ENCODE assay signal across 28 cellular contexts in the genomic region with DNA sequence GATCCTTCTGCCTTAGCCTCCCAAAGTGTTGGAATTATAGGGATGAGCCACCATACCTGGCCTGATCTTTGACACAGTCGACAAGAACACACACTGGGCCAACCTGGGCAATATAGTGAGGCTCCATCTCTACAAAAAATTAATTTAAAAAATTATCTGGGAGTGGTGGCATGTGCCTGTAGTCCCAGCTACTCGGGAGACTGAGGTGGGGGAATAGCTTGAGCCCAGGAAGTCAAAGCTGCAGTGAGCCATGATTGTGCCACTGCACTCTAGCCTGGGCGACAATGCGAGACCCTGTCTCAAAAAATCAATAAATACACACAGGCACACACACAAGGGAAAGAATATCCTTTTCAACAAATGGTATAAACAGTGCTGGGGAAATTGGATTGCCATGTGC. TPM values are rescaled to one million over a fixed set of nuclear protein-coding genes. Genes with fewer than 3 reads are reported as not detected.
"Had no signal": no experiment of that assay in that cellular context is flagged by ENCODE, and none has a peak within 500 bp of the region (broad histone marks: within the 10 kb centered on the region; RNA-seq: fewer than 3 reads in every experiment).

No MANE protein-coding gene starts in this region.

- H2AFZ ChIP-seq: hepatocyte had no signal

- H3K79me2 ChIP-seq: hepatocyte had no signal

- FAIRE-seq: endometrium, endothelial cell of umbilical vein, frontal cortex had no signal

- ATAC-seq: effector memory CD8-positive, alpha-beta T cell; esophagus mucosa; foreskin keratinocyte; gastrocnemius medialis; gastroesophageal sphincter; heart left ventricle; heart right ventricle had no signal

- H3K4me2 ChIP-seq: hepatocyte had no signal

- H3K4me3 ChIP-seq: colonic mucosa, coronary artery, dorsolateral prefrontal cortex, esophagus muscularis mucosa, esophagus squamous epithelium, gastrocnemius medialis, gastroesophageal sphincter, heart left ventricle, heart right ventricle, hepatocyte had no signal

- H3K9me3 ChIP-seq: colonic mucosa, esophagus muscularis mucosa, esophagus squamous epithelium, gastroesophageal sphincter had no signal

- H3K27ac ChIP-seq: colonic mucosa, coronary artery, dorsolateral prefrontal cortex, epithelial cell of prostate, esophagus muscularis mucosa, esophagus squamous epithelium, foreskin keratinocyte, gastrocnemius medialis, gastroesophageal sphincter, heart left ventricle, heart right ventricle, hepatocyte had no signal

- DNase-seq: colonic mucosa; cortex of kidney; dermis blood vessel endothelial cell; dorsolateral prefrontal cortex; effector CD4-positive, alpha-beta T cell; effector CD8-positive, alpha-beta T cell; effector memory CD4-positive, alpha-beta T cell; effector memory CD8-positive, alpha-beta T cell; endodermal cell; erythroblast; esophagus squamous epithelium; foreskin fibroblast; foreskin keratinocyte; foreskin melanocyte; gastrocnemius medialis; glutamatergic neuron; head of caudate nucleus; heart left ventricle; heart right ventricle had no signal

- H3K4me1 ChIP-seq: colonic mucosa, esophagus muscularis mucosa, esophagus squamous epithelium, foreskin keratinocyte, gastrocnemius medialis, gastroesophageal sphincter, heart left ventricle, heart right ventricle had no signal

- H3K36me3 ChIP-seq: colonic mucosa, esophagus muscularis mucosa, esophagus squamous epithelium, gastrocnemius medialis, gastroesophageal sphincter, heart left ventricle, heart right ventricle had no signal

RNA-seq across cellular contexts. Expression of gene B4GALNT1, which starts 54.9 kb away (rescaled TPM):
- total RNA-seq: dermis blood vessel endothelial cell had no signal
